1 cellular context compared by ENCODE assay signal in the genomic region with DNA sequence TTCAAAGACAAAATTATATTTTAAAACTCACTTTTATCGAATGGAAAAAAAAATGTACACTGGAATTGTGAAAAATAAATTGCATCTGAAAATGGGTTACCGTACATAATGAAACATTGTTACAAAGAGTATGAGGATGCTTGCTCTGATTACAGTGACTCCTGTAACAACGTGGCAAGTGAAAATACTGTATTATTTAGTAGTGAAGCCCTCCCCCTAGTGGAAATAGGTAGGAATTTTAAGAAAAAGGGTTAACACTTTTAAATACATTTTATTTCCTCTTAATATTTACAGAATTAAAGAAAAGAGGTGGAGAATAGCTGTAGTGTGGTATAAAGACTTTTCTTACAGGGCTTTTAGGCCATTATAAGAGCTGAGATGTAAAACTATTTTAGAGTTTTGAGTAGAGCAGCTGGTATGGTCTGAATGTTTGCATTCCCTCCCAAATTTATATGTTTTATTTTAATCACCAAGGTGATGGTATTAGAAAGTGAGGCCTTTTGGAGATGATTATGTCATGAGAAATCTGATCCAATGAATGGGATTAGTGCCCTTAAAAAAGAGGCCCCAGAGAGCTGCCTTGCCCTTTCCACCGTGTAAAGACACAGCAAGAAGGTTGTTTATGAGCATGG.
TF ChIP-seq lines count a peak whose summit lies in the region.

No MANE protein-coding gene starts in this region.

TF ChIP-seq in endothelial cell of umbilical vein, 7 proteins besides CTCF, POLR2A, EP300 and RAD21 (continued from another document):
- TF ChIP-seq GATA2 (IDR thresholded peaks at IDR 0.05; ENCODE audit: insufficient read depth, insufficient read length, low read depth, low read length) (no peak), EZH2 (IDR thresholded peaks at IDR 0.05; ENCODE audit: borderline replicate concordance, low read depth, low read length, severe bottlenecking) (no peak), FOS (IDR thresholded peaks at IDR 0.05; ENCODE audit: borderline replicate concordance, insufficient read depth, low read length) (no peak)
